7 cellular contexts compared by ENCODE assay signal in the genomic region with DNA sequence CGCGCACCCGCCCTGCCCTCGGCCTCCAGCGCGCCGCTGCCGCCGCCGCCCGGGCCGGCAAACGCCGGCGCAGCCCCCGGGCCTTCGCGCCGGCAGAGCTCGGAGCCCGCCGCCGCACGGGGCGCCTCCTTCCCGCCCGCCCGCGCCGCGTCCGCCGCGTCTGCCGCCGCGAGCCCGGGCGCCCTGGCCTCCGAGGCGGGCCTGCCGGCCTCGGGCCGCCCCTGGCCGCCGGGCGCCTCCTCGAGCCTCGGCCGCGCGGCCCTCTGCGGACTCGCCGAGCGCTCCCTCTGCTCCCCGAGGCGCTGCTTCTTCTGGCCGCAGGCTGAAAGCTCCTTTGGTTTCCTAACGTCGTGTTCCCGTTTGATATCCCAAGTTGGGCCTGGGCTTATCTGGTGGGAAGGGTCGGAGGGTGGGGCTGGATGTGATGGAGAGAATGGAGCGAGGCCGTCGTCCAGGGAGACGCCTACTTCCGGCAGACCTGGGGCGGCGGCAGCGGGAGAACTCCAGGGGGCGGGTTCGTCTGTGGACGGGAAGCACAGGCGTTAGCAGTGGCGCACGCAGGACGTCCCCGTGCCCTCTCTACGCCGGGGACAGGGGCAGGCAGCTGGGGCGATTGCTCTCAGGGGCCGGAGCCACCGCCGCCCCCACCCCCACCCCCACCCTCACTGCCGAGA.
DNase-seq lines count a peak whose midpoint lies in the region; ATAC-seq, FAIRE-seq and TF ChIP-seq lines count a peak whose summit lies in the region.

No MANE protein-coding gene starts in this region.

- H3K4me1 ChIP-seq in GM12878 (ENCODE audit: control insufficient read depth, insufficient read depth, low read length) (no peaks in the 10 kb centered on the region; the same call in 1 of the 2 replicates), iPS DF 6.9 (ENCODE audit: control insufficient read depth, insufficient read depth, low read length) (0 out of 2 replicates have a peak, but pooled peaks cover 2% of the 10 kb centered on the region), sigmoid colon (peaks cover 0 to 30% (median 14%) of the 10 kb centered on the region in 4 donors)

- peak overlapping the region; percentile 55; the same call in 1 of the 2 replicates for H3K9ac ChIP-seq in GM12878 (ENCODE audit: control insufficient read depth, insufficient read depth, low read length)

- H3K4me3 ChIP-seq in GM12878 (peak overlapping the region; percentile 87), iPS DF 6.9 (ENCODE audit: low read length) (peak overlapping the region; percentile 38; the same call in 1 of the 2 replicates), sigmoid colon (peak overlapping the region; percentile 41 to 61 (median 58))

- no peak for TF ChIP-seq RAD21 in GM12878 (IDR thresholded peaks at IDR 0.05; ENCODE audit: insufficient read depth, low read depth, low read length)

- H3K4me2 ChIP-seq in GM12878 (ENCODE audit: control insufficient read depth, insufficient read depth), result peak overlapping the region; percentile 64

- WGBS in GM12878 (ENCODE audit: insufficient coverage, insufficient replicate concordance, low lambda C conversion rate, missing lambda C conversion rate), result under 1% methylated on average over 34 of the region's 86 CpGs
- no CpG with 5 or more reads among the region's 86 CpGs for WGBS in iPS DF 6.9 (ENCODE audit: insufficient coverage, insufficient read length)
- WGBS in sigmoid colon, 2 donors, result 0% methylated on average over 86 of the region's 86 CpGs

- H3K9me3 ChIP-seq in GM12878 (replicated peaks; ENCODE audit: control insufficient read depth, insufficient read depth, low read length) (no peaks in the 10 kb centered on the region), iPS DF 6.9 (ENCODE audit: control insufficient read depth, insufficient read depth, low read length) (no peaks in the 10 kb centered on the region), sigmoid colon (no peaks in the 10 kb centered on the region)

- POLR2A ChIA-PET in GM12878 (lab: Charles Lee), result no interaction called here

- H3K79me2 ChIP-seq in GM12878 (ENCODE audit: control insufficient read depth, insufficient read depth, low read length), result no peaks in the 10 kb centered on the region

- peak; percentile 72 for TF ChIP-seq POLR2A in GM12878 (IDR thresholded peaks at IDR 0.05; ENCODE audit: low read depth, low read length)
- peak; percentile 23 to 29 for TF ChIP-seq POLR2A in sigmoid colon (IDR thresholded peaks at IDR 0.05)

- in situ Hi-C loops in GM12878 (cut with MboI), result no loop called here

- CTCF ChIA-PET in GM12878 (lab: Yijun Ruan, JAX), result interaction anchor here (1.0 to 6.6 kb wide), 12 partner anchors 8 to 368 kb away, joined by 3 to 56 read pairs (median 5); no protein-coding TSS in a partner anchor

- intact Hi-C loops in GM12878 (cut with micrococcal nuclease; ENCODE audit: unreplicated experiment), result no loop called here
- intact Hi-C loops in sigmoid colon (cut with DNase I), result loop anchor here (2.0 to 10.0 kb wide), 3 partner anchors 222 to 1157 kb away; partner anchors contain the start of genes PHTF2 and TMEM60

- H3K27ac ChIP-seq in GM12878 (ENCODE audit: control insufficient read depth, insufficient read depth) (no peak overlapping the region), iPS DF 6.9 (ENCODE audit: low read length) (no peak overlapping the region), sigmoid colon (peak overlapping the region; percentile 96 to 97 (median 97))

- H3K27me3 ChIP-seq in GM12878 (replicated peaks in 1 of 2; ENCODE audit: control insufficient read depth in 2 of 2, insufficient read depth in 2 of 2, low read length in 1 of 2) (peaks cover 3 to 10% of the 10 kb centered on the region in 2 experiments; a peak in 3 of 4 replicates), iPS DF 6.9 (ENCODE audit: control insufficient read depth, insufficient read depth, low read length) (peaks cover 2% of the 10 kb centered on the region; the same call in 1 of the 2 replicates), sigmoid colon (no peaks in the 10 kb centered on the region)

- H2AFZ ChIP-seq in GM12878 (ENCODE audit: control insufficient read depth, low read depth, low read length), result peak overlapping the region; percentile 89

- TF ChIP-seq EP300 in GM12878 (IDR thresholded peaks at IDR 0.05; ENCODE audit: borderline replicate concordance in 1 of 2, control insufficient read depth in 1 of 2, low read depth in 2 of 2, low read length in 2 of 2) (no peak), sigmoid colon (IDR thresholded peaks at IDR 0.05) (no peak)

- DNase-seq in GM18507 (ENCODE audit: extremely low spot score, insufficient read length, low read depth), result peak; percentile 55
- peak; percentile 89 for DNase-seq in NCI-H1694 treated with DMSO at 0.1 percent for 48 hours (lab: John Stamatoyannopoulos, UW)
- peak; percentile 72 for DNase-seq in T1000 (lab: John Stamatoyannopoulos, UW)
- DNase-seq in GM12878 (ENCODE audit: low read depth, low spot score), result no peak
- DNase-seq in iPS DF 6.9 (ENCODE audit: low read depth, low spot score), result no peak
- DNase-seq in sigmoid colon, result peak; percentile 96

- no peaks in the 10 kb centered on the region for H4K20me1 ChIP-seq in GM12878 (ENCODE audit: control insufficient read depth, insufficient read depth)

- TF ChIP-seq CTCF in GM12878 (IDR thresholded peaks at IDR 0.05 in 2 of 3, conservative IDR thresholded peaks at IDR 0.05 in 1 of 3; ENCODE audit: control insufficient read depth in 2 of 3, extremely low read depth in 1 of 3, insufficient read depth in 1 of 3, low read depth in 3 of 3, low read length in 3 of 3) (peak in 1 of 3 experiments; percentile 12; a peak in 1 of 6 replicates), sigmoid colon (IDR thresholded peaks at IDR 0.05) (peak in 1 of 4 experiments; percentile 9)

- RAD21 ChIA-PET in GM12878 (lab: Charles Lee; ENCODE audit: unreplicated experiment), result no interaction called here

- FAIRE-seq in GM18507 (lab: Jason Lieb, UNC) (peak; percentile 33), GM12878 (lab: Jason Lieb, UNC) (no peak)

- ATAC-seq in HG02938 (IDR thresholded peaks at IDR 0.05; ENCODE audit: unreplicated experiment) (peak; percentile 72), GM12878 (peak; percentile 92)

- SMC1A ChIA-PET in GM12878 (lab: Charles Lee; ENCODE audit: uncharacterized antibody, unreplicated experiment), result interaction anchor here (1.4 to 1.8 kb wide), 3 partner anchors 17 to 27 kb away, joined by 4 to 12 read pairs (median 7); no protein-coding TSS in a partner anchor

- no peaks in the 10 kb centered on the region for H3K36me3 ChIP-seq in GM12878 (ENCODE audit: control insufficient read depth in 2 of 2, insufficient read depth in 2 of 2, low read length in 1 of 2)
- no peaks in the 10 kb centered on the region for H3K36me3 ChIP-seq in iPS DF 6.9 (ENCODE audit: control insufficient read depth, insufficient read depth, low read length)
- no peaks in the 10 kb centered on the region for H3K36me3 ChIP-seq in sigmoid colon

- BruUV-seq in GM12878 (replicated peaks; lab: Mats Ljungman, UMichigan), result no TSS peak

TF ChIP-seq in GM12878, 131 proteins besides CTCF, POLR2A, EP300 and RAD21:
- TF ChIP-seq POLR2AphosphoS2 (IDR thresholded peaks at IDR 0.05; ENCODE audit: low read depth, low read length) (no peak), HDAC2 (IDR thresholded peaks at IDR 0.05) (no peak), NBN (IDR thresholded peaks at IDR 0.05) (no peak), SP1 (IDR thresholded peaks at IDR 0.05; ENCODE audit: low read depth, low read length) (no peak), RB1 (IDR thresholded peaks at IDR 0.05; ENCODE audit: borderline replicate concordance) (no peak), CHD2 (IDR thresholded peaks at IDR 0.05; ENCODE audit: borderline replicate concordance, low read depth, low read length) (no peak), RBBP5 (conservative IDR thresholded peaks at IDR 0.05) (no peak), PAX5 (IDR thresholded peaks at IDR 0.05; ENCODE audit: borderline replicate concordance, low read depth, low read length) (no peak), IKZF1 (conservative IDR thresholded peaks at IDR 0.05) (peak; percentile 58; the same call in 1 of the 2 replicates), IKZF2 (IDR thresholded peaks at IDR 0.05) (0 out of 4 replicates have a peak, but pooled peaks of 1 of the 2 experiments have one; percentile 9), FOXK2 (IDR thresholded peaks at IDR 0.05) (no peak), ZNF384 (IDR thresholded peaks at IDR 0.05; ENCODE audit: borderline replicate concordance, low read depth, low read length) (no peak), ELK1 (IDR thresholded peaks at IDR 0.05; ENCODE audit: low read depth, low read length) (peak; percentile 25; the same call in 1 of the 2 replicates), CREM (IDR thresholded peaks at IDR 0.05; ENCODE audit: low read depth) (no peak)
- TF ChIP-seq, protein P1, sequence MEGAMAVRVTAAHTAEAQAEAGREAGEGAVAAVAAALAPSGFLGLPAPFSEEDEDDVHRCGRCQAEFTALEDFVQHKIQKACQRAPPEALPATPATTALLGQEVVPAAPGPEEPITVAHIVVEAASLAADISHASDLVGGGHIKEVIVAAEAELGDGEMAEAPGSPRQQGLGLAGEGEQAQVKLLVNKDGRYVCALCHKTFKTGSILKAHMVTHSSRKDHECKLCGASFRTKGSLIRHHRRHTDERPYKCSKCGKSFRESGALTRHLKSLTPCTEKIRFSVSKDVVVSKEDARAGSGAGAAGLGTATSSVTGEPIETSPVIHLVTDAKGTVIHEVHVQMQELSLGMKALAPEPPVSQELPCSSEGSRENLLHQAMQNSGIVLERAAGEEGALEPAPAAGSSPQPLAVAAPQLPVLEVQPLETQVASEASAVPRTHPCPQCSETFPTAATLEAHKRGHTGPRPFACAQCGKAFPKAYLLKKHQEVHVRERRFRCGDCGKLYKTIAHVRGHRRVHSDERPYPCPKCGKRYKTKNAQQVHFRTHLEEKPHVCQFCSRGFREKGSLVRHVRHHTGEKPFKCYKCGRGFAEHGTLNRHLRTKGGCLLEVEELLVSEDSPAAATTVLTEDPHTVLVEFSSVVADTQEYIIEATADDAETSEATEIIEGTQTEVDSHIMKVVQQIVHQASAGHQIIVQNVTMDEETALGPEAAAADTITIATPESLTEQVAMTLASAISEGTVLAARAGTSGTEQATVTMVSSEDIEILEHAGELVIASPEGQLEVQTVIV (IDR thresholded peaks at IDR 0.05; ENCODE audit: borderline replicate concordance, partially characterized antibody), result no peak
TF ChIP-seq in GM12878: peak in this region for 3.

Comparison
In these comparisons a context has a peak if more than half of its experiments do, and no peak if none do; other contexts are left out.
1. DNase-seq: peak in GM18507 (single experiment), NCI-H1694 treated with DMSO at 0.1 percent for 48 hours (single experiment), T1000 (single experiment) and sigmoid colon (single experiment); none in GM12878 (single experiment) and iPS DF 6.9 (single experiment).
2. H3K27ac ChIP-seq: peak in sigmoid colon (4 of 4); none in GM12878 (single experiment) and iPS DF 6.9 (single experiment).
3. Peak in every context shown above with its lines, with median percentiles within 50 percentile points of each other: H3K4me3 ChIP-seq.